Comparison of ENCODE assay signal across 1 cellular context in the genomic region with DNA sequence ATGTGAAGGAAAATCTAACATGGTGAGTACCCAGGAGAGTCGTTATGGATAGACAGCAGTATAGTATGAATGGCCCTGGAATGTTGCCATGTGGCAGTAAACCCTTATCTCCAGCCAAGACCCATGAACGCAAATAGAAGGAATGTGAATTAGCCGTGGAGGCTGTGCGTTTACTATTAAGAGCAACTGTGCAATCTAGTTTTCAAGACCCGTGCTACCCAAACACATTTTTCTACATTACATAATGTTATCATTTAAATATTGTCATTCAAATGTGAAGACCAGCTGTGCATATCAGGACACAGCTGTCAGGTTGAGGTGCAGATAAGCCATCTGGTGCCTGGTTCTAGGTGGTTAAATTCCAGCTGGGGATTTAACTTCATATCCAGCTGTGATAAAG.
TF ChIP-seq lines count a peak whose summit lies in the region.

No MANE protein-coding gene starts in this region.

TF ChIP-seq in K562, 482 proteins besides CTCF, POLR2A, EP300 and RAD21 (continued from another document and continues in another):
- TF ChIP-seq, protein P1, sequence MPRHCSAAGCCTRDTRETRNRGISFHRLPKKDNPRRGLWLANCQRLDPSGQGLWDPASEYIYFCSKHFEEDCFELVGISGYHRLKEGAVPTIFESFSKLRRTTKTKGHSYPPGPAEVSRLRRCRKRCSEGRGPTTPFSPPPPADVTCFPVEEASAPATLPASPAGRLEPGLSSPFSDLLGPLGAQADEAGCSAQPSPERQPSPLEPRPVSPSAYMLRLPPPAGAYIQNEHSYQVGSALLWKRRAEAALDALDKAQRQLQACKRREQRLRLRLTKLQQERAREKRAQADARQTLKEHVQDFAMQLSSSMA (CRISPR knock-in tag; IDR thresholded peaks at IDR 0.05): no peak
- TF ChIP-seq, protein P2, sequence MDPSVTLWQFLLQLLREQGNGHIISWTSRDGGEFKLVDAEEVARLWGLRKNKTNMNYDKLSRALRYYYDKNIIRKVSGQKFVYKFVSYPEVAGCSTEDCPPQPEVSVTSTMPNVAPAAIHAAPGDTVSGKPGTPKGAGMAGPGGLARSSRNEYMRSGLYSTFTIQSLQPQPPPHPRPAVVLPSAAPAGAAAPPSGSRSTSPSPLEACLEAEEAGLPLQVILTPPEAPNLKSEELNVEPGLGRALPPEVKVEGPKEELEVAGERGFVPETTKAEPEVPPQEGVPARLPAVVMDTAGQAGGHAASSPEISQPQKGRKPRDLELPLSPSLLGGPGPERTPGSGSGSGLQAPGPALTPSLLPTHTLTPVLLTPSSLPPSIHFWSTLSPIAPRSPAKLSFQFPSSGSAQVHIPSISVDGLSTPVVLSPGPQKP (CRISPR knock-in tag; IDR thresholded peaks at IDR 0.05): no peak
- no peak for TF ChIP-seq JUN (IDR thresholded peaks at IDR 0.05; ENCODE audit: borderline replicate concordance, low read depth, low read length)
- TF ChIP-seq JUN (CRISPR knock-in tag; IDR thresholded peaks at IDR 0.05; ENCODE audit: borderline replicate concordance): no peak
- TF ChIP-seq, protein P3, sequence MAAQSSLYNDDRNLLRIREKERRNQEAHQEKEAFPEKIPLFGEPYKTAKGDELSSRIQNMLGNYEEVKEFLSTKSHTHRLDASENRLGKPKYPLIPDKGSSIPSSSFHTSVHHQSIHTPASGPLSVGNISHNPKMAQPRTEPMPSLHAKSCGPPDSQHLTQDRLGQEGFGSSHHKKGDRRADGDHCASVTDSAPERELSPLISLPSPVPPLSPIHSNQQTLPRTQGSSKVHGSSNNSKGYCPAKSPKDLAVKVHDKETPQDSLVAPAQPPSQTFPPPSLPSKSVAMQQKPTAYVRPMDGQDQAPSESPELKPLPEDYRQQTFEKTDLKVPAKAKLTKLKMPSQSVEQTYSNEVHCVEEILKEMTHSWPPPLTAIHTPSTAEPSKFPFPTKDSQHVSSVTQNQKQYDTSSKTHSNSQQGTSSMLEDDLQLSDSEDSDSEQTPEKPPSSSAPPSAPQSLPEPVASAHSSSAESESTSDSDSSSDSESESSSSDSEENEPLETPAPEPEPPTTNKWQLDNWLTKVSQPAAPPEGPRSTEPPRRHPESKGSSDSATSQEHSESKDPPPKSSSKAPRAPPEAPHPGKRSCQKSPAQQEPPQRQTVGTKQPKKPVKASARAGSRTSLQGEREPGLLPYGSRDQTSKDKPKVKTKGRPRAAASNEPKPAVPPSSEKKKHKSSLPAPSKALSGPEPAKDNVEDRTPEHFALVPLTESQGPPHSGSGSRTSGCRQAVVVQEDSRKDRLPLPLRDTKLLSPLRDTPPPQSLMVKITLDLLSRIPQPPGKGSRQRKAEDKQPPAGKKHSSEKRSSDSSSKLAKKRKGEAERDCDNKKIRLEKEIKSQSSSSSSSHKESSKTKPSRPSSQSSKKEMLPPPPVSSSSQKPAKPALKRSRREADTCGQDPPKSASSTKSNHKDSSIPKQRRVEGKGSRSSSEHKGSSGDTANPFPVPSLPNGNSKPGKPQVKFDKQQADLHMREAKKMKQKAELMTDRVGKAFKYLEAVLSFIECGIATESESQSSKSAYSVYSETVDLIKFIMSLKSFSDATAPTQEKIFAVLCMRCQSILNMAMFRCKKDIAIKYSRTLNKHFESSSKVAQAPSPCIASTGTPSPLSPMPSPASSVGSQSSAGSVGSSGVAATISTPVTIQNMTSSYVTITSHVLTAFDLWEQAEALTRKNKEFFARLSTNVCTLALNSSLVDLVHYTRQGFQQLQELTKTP (IDR thresholded peaks at IDR 0.05; ENCODE audit: low read depth in 1 of 2, partially characterized antibody in 2 of 2): no peak
- TF ChIP-seq ARID2 (IDR thresholded peaks at IDR 0.05): no peak
- TF ChIP-seq ZNF217 (CRISPR knock-in tag; IDR thresholded peaks at IDR 0.05): no peak
- TF ChIP-seq CBX3 (IDR thresholded peaks at IDR 0.05; ENCODE audit: borderline replicate concordance in 1 of 2, low read length in 2 of 2): no peak
- TF ChIP-seq TBP (optimal IDR thresholded peaks at IDR 0.05; ENCODE audit: low read depth, low read length): no peak
- TF ChIP-seq, protein P4, sequence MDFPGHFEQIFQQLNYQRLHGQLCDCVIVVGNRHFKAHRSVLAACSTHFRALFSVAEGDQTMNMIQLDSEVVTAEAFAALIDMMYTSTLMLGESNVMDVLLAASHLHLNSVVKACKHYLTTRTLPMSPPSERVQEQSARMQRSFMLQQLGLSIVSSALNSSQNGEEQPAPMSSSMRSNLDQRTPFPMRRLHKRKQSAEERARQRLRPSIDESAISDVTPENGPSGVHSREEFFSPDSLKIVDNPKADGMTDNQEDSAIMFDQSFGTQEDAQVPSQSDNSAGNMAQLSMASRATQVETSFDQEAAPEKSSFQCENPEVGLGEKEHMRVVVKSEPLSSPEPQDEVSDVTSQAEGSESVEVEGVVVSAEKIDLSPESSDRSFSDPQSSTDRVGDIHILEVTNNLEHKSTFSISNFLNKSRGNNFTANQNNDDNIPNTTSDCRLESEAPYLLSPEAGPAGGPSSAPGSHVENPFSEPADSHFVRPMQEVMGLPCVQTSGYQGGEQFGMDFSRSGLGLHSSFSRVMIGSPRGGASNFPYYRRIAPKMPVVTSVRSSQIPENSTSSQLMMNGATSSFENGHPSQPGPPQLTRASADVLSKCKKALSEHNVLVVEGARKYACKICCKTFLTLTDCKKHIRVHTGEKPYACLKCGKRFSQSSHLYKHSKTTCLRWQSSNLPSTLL (IDR thresholded peaks at IDR 0.05): no peak
- TF ChIP-seq, protein P5, sequence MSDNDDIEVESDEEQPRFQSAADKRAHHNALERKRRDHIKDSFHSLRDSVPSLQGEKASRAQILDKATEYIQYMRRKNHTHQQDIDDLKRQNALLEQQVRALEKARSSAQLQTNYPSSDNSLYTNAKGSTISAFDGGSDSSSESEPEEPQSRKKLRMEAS (CRISPR knock-in tag; IDR thresholded peaks at IDR 0.05): no peak
- TF ChIP-seq, protein P6, sequence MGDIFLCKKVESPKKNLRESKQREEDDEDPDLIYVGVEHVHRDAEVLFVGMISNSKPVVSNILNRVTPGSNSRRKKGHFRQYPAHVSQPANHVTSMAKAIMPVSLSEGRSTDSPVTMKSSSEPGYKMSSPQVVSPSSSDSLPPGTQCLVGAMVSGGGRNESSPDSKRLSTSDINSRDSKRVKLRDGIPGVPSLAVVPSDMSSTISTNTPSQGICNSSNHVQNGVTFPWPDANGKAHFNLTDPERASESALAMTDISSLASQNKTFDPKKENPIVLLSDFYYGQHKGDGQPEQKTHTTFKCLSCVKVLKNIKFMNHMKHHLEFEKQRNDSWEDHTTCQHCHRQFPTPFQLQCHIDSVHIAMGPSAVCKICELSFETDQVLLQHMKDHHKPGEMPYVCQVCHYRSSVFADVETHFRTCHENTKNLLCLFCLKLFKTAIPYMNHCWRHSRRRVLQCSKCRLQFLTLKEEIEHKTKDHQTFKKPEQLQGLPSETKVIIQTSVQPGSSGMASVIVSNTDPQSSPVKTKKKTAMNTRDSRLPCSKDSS (IDR thresholded peaks at IDR 0.05; ENCODE audit: low read depth, partially characterized antibody): no peak
- no peak for TF ChIP-seq ZNF253 (CRISPR knock-in tag; conservative IDR thresholded peaks at IDR 0.05)
- TF ChIP-seq HNRNPK (IDR thresholded peaks at IDR 0.05; ENCODE audit: low read depth, low read length, poor library complexity, severe bottlenecking): no peak
- no peak for TF ChIP-seq NR2C1 (IDR thresholded peaks at IDR 0.05)
- TF ChIP-seq NR2C1 (tag; IDR thresholded peaks at IDR 0.05): no peak
- no peak for TF ChIP-seq SNIP1 (IDR thresholded peaks at IDR 0.05; ENCODE audit: low read depth)
- TF ChIP-seq, protein P7, sequence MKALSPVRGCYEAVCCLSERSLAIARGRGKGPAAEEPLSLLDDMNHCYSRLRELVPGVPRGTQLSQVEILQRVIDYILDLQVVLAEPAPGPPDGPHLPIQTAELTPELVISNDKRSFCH (CRISPR knock-in tag; IDR thresholded peaks at IDR 0.05): no peak
- TF ChIP-seq, protein P7 (tag; IDR thresholded peaks at IDR 0.05): no peak
- TF ChIP-seq, protein P8, sequence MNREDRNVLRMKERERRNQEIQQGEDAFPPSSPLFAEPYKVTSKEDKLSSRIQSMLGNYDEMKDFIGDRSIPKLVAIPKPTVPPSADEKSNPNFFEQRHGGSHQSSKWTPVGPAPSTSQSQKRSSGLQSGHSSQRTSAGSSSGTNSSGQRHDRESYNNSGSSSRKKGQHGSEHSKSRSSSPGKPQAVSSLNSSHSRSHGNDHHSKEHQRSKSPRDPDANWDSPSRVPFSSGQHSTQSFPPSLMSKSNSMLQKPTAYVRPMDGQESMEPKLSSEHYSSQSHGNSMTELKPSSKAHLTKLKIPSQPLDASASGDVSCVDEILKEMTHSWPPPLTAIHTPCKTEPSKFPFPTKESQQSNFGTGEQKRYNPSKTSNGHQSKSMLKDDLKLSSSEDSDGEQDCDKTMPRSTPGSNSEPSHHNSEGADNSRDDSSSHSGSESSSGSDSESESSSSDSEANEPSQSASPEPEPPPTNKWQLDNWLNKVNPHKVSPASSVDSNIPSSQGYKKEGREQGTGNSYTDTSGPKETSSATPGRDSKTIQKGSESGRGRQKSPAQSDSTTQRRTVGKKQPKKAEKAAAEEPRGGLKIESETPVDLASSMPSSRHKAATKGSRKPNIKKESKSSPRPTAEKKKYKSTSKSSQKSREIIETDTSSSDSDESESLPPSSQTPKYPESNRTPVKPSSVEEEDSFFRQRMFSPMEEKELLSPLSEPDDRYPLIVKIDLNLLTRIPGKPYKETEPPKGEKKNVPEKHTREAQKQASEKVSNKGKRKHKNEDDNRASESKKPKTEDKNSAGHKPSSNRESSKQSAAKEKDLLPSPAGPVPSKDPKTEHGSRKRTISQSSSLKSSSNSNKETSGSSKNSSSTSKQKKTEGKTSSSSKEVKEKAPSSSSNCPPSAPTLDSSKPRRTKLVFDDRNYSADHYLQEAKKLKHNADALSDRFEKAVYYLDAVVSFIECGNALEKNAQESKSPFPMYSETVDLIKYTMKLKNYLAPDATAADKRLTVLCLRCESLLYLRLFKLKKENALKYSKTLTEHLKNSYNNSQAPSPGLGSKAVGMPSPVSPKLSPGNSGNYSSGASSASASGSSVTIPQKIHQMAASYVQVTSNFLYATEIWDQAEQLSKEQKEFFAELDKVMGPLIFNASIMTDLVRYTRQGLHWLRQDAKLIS (CRISPR knock-in tag; IDR thresholded peaks at IDR 0.05): no peak
- no peak for TF ChIP-seq FOS (IDR thresholded peaks at IDR 0.05; ENCODE audit: extremely low read depth, insufficient read length)
- TF ChIP-seq, protein P9, sequence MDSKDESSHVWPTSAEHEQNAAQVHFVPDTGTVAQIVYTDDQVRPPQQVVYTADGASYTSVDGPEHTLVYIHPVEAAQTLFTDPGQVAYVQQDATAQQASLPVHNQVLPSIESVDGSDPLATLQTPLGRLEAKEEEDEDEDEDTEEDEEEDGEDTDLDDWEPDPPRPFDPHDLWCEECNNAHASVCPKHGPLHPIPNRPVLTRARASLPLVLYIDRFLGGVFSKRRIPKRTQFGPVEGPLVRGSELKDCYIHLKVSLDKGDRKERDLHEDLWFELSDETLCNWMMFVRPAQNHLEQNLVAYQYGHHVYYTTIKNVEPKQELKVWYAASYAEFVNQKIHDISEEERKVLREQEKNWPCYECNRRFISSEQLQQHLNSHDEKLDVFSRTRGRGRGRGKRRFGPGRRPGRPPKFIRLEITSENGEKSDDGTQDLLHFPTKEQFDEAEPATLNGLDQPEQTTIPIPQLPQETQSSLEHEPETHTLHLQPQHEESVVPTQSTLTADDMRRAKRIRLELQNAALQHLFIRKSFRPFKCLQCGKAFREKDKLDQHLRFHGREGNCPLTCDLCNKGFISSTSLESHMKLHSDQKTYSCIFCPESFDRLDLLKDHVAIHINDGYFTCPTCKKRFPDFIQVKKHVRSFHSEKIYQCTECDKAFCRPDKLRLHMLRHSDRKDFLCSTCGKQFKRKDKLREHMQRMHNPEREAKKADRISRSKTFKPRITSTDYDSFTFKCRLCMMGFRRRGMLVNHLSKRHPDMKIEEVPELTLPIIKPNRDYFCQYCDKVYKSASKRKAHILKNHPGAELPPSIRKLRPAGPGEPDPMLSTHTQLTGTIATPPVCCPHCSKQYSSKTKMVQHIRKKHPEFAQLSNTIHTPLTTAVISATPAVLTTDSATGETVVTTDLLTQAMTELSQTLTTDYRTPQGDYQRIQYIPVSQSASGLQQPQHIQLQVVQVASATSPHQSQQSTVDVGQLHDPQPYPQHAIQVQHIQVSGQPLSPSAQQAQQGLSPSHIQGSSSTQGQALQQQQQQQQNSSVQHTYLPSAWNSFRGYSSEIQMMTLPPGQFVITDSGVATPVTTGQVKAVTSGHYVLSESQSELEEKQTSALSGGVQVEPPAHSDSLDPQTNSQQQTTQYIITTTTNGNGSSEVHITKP (IDR thresholded peaks at IDR 0.05; ENCODE audit: partially characterized antibody): no peak
- no peak for TF ChIP-seq HMGN3 (IDR thresholded peaks at IDR 0.05; ENCODE audit: borderline replicate concordance, extremely low read depth, insufficient read length, low read depth, low read length)
- TF ChIP-seq SMARCA4 (IDR thresholded peaks at IDR 0.05): peak; percentile 15; the same call in 1 of the 2 replicates
- TF ChIP-seq WHSC1 (IDR thresholded peaks at IDR 0.05; ENCODE audit: low read length): no peak
- TF ChIP-seq TRIM28 (IDR thresholded peaks at IDR 0.05): no peak
- no peak for TF ChIP-seq MAZ (CRISPR knock-in tag; conservative IDR thresholded peaks at IDR 0.05 in 1 of 2, IDR thresholded peaks at IDR 0.05 in 1 of 2)
- TF ChIP-seq ZNF121 (CRISPR knock-in tag; conservative IDR thresholded peaks at IDR 0.05): no peak
- TF ChIP-seq, protein P10, sequence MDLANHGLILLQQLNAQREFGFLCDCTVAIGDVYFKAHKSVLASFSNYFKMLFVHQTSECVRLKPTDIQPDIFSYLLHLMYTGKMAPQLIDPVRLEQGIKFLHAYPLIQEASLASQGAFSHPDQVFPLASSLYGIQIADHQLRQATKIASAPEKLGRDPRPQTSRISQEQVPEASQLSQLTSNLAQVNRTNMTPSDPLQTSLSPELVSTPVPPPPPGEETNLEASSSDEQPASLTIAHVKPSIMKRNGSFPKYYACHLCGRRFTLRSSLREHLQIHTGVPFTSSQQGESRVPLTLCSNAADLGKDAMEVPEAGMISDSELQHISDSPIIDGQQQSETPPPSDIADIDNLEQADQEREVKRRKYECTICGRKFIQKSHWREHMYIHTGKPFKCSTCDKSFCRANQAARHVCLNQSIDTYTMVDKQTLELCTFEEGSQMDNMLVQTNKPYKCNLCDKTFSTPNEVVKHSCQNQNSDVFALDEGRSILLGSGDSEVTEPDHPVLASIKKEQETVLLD (IDR thresholded peaks at IDR 0.05): no peak
- peak; percentile 53; the same call in 1 of the 2 replicates for TF ChIP-seq NCOR1 (IDR thresholded peaks at IDR 0.05)
- TF ChIP-seq ATF1 (CRISPR knock-in tag; IDR thresholded peaks at IDR 0.05): no peak
- no peak for TF ChIP-seq ATF1 (tag; IDR thresholded peaks at IDR 0.05)
- peak; percentile 62 for TF ChIP-seq TCF3 (CRISPR knock-in tag; IDR thresholded peaks at IDR 0.05)
- TF ChIP-seq CAMTA2 (CRISPR knock-in tag; conservative IDR thresholded peaks at IDR 0.05): no peak
- TF ChIP-seq ZNF75A (CRISPR knock-in tag; IDR thresholded peaks at IDR 0.05): no peak
- 0 out of 2 replicates have a peak, but pooled peaks have one; percentile 23 for TF ChIP-seq POLR2AphosphoS5 (IDR thresholded peaks at IDR 0.05; ENCODE audit: control insufficient read depth, insufficient read depth, low read depth, low read length)
- TF ChIP-seq, protein P11, sequence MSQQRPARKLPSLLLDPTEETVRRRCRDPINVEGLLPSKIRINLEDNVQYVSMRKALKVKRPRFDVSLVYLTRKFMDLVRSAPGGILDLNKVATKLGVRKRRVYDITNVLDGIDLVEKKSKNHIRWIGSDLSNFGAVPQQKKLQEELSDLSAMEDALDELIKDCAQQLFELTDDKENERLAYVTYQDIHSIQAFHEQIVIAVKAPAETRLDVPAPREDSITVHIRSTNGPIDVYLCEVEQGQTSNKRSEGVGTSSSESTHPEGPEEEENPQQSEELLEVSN (IDR thresholded peaks at IDR 0.05; ENCODE audit: borderline replicate concordance in 1 of 2, extremely low read depth in 1 of 2, insufficient read depth in 1 of 2, insufficient read length in 1 of 2, low read depth in 1 of 2, low read length in 1 of 2, poor library complexity in 1 of 2, severe bottlenecking in 1 of 2): no peak
